In the genomic region with DNA sequence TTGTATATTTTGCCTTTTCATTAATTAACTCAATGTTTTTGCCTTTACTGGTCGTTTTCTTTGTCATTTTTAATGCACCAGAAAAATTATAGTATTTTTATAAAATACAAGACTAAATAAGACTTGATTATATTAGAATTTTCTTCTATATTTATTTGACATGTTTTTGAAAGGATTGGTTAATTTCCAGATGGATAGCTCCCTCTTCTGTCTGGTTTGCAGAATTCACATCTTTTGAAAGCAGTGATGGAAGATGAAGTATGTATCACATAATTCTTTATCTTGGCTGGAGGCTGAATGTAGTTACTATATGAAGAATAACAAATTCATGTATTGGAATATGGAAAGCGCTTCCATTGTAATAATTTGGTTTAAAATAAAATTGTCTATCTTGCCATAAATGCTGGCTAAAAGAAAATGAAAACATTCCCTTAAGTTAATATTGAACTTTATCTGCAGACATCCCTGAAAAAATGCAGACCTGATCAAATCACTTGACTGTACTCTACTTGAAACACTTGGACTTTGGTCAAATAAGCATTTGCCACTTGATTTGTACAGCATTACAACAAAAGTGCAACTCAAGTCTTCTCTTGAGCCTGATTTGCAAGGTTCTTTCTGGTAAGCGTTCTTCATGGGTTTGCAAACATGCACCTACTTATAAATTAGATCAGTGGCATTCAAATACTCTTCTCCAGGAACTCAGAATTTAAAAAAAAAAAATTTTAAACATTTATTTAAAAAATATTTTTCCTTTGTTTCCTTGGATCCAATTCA, we compare ENCODE assay signal across 8 cellular contexts.
A peak's percentile ranks its signal among the peaks of the same experiment; 100 is the strongest.
DNase-seq lines count a peak whose midpoint lies in the region; ATAC-seq and TF ChIP-seq lines count a peak whose summit lies in the region.

No MANE protein-coding gene starts in this region.

- peaks cover 17 to 67% (median 37%) of the 10 kb centered on the region in 10 experiments for H3K4me1 ChIP-seq in BLaER1 treated with 17β-estradiol and CSF1 and Interleukin-3, amounts not matched to agents 10 nM and 100 nM
- H3K4me1 ChIP-seq in gastroesophageal sphincter (peaks cover 0 to 13% (median 0%) of the 10 kb centered on the region in 3 donors), transverse colon (peaks cover 0 to 8% (median 3%) of the 10 kb centered on the region in 4 donors)

- H3K9ac ChIP-seq in BLaER1 treated with 17β-estradiol and CSF1 and Interleukin-3, amounts not matched to agents 10 nM and 100 nM, result peak overlapping the region in 3 of 11 experiments; percentile 42 to 71 (median 42); a peak in 5 of 22 replicates

- ATAC-seq in gastroesophageal sphincter (no peak), GM18517 (IDR thresholded peaks at IDR 0.05; ENCODE audit: unreplicated experiment) (no peak)
- no peak for ATAC-seq in activated CD4-positive, CD25-positive, alpha-beta regulatory T cell treated with anti-CD3 and anti-CD28 coated beads, Interleukin-2, amount 50 U/mL, for 24 hours

- TF ChIP-seq POLR2A in gastroesophageal sphincter (IDR thresholded peaks at IDR 0.05) (no peak), transverse colon (IDR thresholded peaks at IDR 0.05) (no peak)

- peak overlapping the region in 8 of 11 experiments; percentile 29 to 82 (median 64); a peak in 14 of 22 replicates for H3K27ac ChIP-seq in BLaER1 treated with 17β-estradiol and CSF1 and Interleukin-3, amounts not matched to agents 10 nM and 100 nM
- H3K27ac ChIP-seq in gastroesophageal sphincter (no peak overlapping the region), transverse colon (no peak overlapping the region)

- H3K4me2 ChIP-seq in BLaER1 treated with 17β-estradiol and CSF1 and Interleukin-3, amounts not matched to agents 10 nM and 100 nM, result peak overlapping the region in 10 of 11 experiments; percentile 58 to 82 (median 72); a peak in 17 of 22 replicates

- H3K4me3 ChIP-seq in BLaER1 treated with 17β-estradiol and CSF1 and Interleukin-3, amounts not matched to agents 10 nM and 100 nM, result no peak overlapping the region
- H3K4me3 ChIP-seq in gastroesophageal sphincter (no peak overlapping the region), transverse colon (no peak overlapping the region)

- TF ChIP-seq CTCF in gastroesophageal sphincter (IDR thresholded peaks at IDR 0.05) (peak; percentile 9 to 41 (median 23)), transverse colon (IDR thresholded peaks at IDR 0.05) (peak; percentile 31 to 44 (median 40))

- H3K9me3 ChIP-seq in BLaER1 treated with 17β-estradiol and CSF1 and Interleukin-3, amounts not matched to agents 10 nM and 100 nM (replicated peaks in 1 of 11), result peaks cover 0 to 6% (median 0%) of the 10 kb centered on the region in 11 experiments; a peak in 2 of 22 replicates
- H3K9me3 ChIP-seq in gastroesophageal sphincter (no peaks in the 10 kb centered on the region), transverse colon (no peaks in the 10 kb centered on the region)

- WGBS in gastroesophageal sphincter (ENCODE audit: low coverage in 1 of 2), 2 donors, result 30 to 40% methylated on average over 3 of the region's 3 CpGs
- 32 to 36% methylated on average over 3 of the region's 3 CpGs for WGBS in transverse colon (ENCODE audit: low coverage in 1 of 2), 2 donors

- H4K20me1 ChIP-seq in BLaER1 treated with 17β-estradiol and CSF1 and Interleukin-3, amounts not matched to agents 10 nM and 100 nM, result no peaks in the 10 kb centered on the region

- H3K36me3 ChIP-seq in BLaER1 treated with 17β-estradiol and CSF1 and Interleukin-3, amounts not matched to agents 10 nM and 100 nM, result no peaks in the 10 kb centered on the region
- H3K36me3 ChIP-seq in gastroesophageal sphincter (no peaks in the 10 kb centered on the region), transverse colon (no peaks in the 10 kb centered on the region)

- intact Hi-C loops in transverse colon (cut with DNase I; ENCODE audit: low total_unique reads), result no loop called here

- DNase-seq in HuH-7 (ENCODE audit: low spot score) (peak; percentile 17), SHP77 (lab: John Stamatoyannopoulos, UW) (peak; percentile 57 to 60), transverse colon (no peak), T-helper 9 cell (no peak)

- H3K27me3 ChIP-seq in BLaER1 treated with 17β-estradiol and CSF1 and Interleukin-3, amounts not matched to agents 10 nM and 100 nM, result no peaks in the 10 kb centered on the region
- peaks cover 7% of the 10 kb centered on the region for H3K27me3 ChIP-seq in gastroesophageal sphincter
- H3K27me3 ChIP-seq in transverse colon, result no peaks in the 10 kb centered on the region

- in situ Hi-C loops in transverse colon (cut with MboI; ENCODE audit: low pct_ligation_motif_present in 1 of 4, low pct_unique_long_range_greater_than_20kb in 1 of 4, low sequenced_read_pairs in 3 of 4), result no loop called here

- TF ChIP-seq EP300 in gastroesophageal sphincter (IDR thresholded peaks at IDR 0.05), result no peak
- TF ChIP-seq EP300 in transverse colon (IDR thresholded peaks at IDR 0.05; ENCODE audit: low read depth), result no peak

Comparison
In these comparisons a context has a peak if more than half of its experiments do, and no peak if none do; other contexts are left out.
1. H3K27ac ChIP-seq: peak in BLaER1 treated with 17β-estradiol and CSF1 and Interleukin-3, amounts not matched to agents 10 nM and 100 nM (8 of 11); none in gastroesophageal sphincter (0 of 4) and transverse colon (0 of 4).
2. DNase-seq: peak in HuH-7 (single experiment) and SHP77 (2 of 2); none in transverse colon (single experiment) and T-helper 9 cell (single experiment).